ENCODE assay signal across 1 cellular context in genomic region chr5:142861011-142861410, GRCh38.
TF ChIP-seq lines count a peak whose summit lies in the region.

No MANE protein-coding gene starts in this region.

TF ChIP-seq in WTC11, 78 proteins besides CTCF, POLR2A, EP300 and RAD21 (continued from another document):
- TF ChIP-seq PRDM15 (CRISPR knock-in tag; IDR thresholded peaks at IDR 0.05) (no peak), GABPB1 (CRISPR knock-in tag; IDR thresholded peaks at IDR 0.05) (no peak), AR (CRISPR knock-in tag; IDR thresholded peaks at IDR 0.05) (no peak), CBFB (CRISPR knock-in tag; IDR thresholded peaks at IDR 0.05; ENCODE audit: low read depth) (no peak), MLX (CRISPR knock-in tag; IDR thresholded peaks at IDR 0.05) (no peak), NFATC4 (CRISPR knock-in tag; IDR thresholded peaks at IDR 0.05) (no peak)
